Comparison of ENCODE assay signal across 1 cellular context in genomic region chr2:202378001-202378400, GRCh38.
TF ChIP-seq lines count a peak whose summit lies in the region.

No MANE protein-coding gene starts in this region.

TF ChIP-seq in GM12878, 131 proteins besides CTCF, POLR2A, EP300 and RAD21:
- TF ChIP-seq ATF3 (IDR thresholded peaks at IDR 0.05; ENCODE audit: borderline replicate concordance, extremely low read depth, low read depth, low read length) (no peak), CBFB (IDR thresholded peaks at IDR 0.05; ENCODE audit: low read depth) (no peak), CHD1 (IDR thresholded peaks at IDR 0.05; ENCODE audit: low read depth, low read length) (no peak), FOXK2 (IDR thresholded peaks at IDR 0.05) (no peak), PRDM15 (CRISPR knock-in tag; IDR thresholded peaks at IDR 0.05) (no peak)
- TF ChIP-seq, protein P1, sequence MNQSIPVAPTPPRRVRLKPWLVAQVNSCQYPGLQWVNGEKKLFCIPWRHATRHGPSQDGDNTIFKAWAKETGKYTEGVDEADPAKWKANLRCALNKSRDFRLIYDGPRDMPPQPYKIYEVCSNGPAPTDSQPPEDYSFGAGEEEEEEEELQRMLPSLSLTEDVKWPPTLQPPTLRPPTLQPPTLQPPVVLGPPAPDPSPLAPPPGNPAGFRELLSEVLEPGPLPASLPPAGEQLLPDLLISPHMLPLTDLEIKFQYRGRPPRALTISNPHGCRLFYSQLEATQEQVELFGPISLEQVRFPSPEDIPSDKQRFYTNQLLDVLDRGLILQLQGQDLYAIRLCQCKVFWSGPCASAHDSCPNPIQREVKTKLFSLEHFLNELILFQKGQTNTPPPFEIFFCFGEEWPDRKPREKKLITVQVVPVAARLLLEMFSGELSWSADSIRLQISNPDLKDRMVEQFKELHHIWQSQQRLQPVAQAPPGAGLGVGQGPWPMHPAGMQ (IDR thresholded peaks at IDR 0.05; ENCODE audit: borderline replicate concordance), result no peak
